ENCODE assay signal across 10 cellular contexts in the genomic region with DNA sequence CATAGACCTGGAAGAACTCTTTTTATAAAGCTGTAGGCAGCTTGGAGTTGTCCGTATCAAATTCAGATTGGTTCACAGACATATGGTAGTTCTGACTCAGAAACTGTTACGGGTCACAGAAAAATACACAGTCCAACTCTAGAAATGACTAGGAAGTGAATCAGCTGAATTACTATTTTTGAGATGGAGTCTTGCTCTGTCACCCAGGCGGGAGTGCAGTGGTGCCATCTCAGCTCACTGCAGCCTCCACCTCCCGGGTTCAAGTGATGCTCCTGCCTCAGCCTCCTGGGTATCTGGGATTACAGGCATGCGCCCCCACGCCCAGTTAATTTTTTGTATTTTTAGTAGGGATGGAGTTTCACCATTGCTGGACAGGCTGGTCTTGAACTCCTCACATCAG. TPM values are rescaled to one million over a fixed set of nuclear protein-coding genes. Genes with fewer than 3 reads are reported as not detected.
A peak's percentile ranks its signal among the peaks of the same experiment; 100 is the strongest.
DNase-seq lines count a peak whose midpoint lies in the region; ATAC-seq and TF ChIP-seq lines count a peak whose summit lies in the region.
"Not testable (repeated sequence)": the region's sequence is repeated elsewhere in the genome, so short reads cannot be mapped to it uniquely, and the experiment has no call there.
"Had no signal": no experiment of that assay in that cellular context is flagged by ENCODE, and none has a peak within 500 bp of the region (broad histone marks: within the 10 kb centered on the region; RNA-seq: fewer than 3 reads in every experiment).

No MANE protein-coding gene starts in this region.

- intact Hi-C loops in activated B cell treated with CpG ODN at 0.5 μM for 24 hours (cut with micrococcal nuclease), result loop anchor here (1.0 to 5.0 kb wide), 4 partner anchors 34 to 91 kb away; partner anchors contain the start of genes CDKN1B and CREBL2

- peaks cover 29% of the 10 kb centered on the region for H3K36me3 Mint-ChIP-seq in activated B cell treated with CpG ODN at 0.5 μM for 24 hours (ENCODE audit: low read depth)

- H3K27ac Mint-ChIP-seq in activated B cell treated with CpG ODN at 0.5 μM for 24 hours, result not testable (repeated sequence)

- TF ChIP-seq CTCF in GM20000 (IDR thresholded peaks at IDR 0.05; ENCODE audit: extremely low read depth, missing control alignments); activated B cell treated with CpG ODN at 0.5 μM for 24 hours (IDR thresholded peaks at IDR 0.05): not testable (repeated sequence)

- H3K9me3 Mint-ChIP-seq in activated B cell treated with CpG ODN at 0.5 μM for 24 hours, result peaks cover 23% of the 10 kb centered on the region

- DNase-seq in AG08396 (ENCODE audit: low spot score) (peak; percentile 72), GM20000 (ENCODE audit: low spot score) (peak; percentile 74), amniotic stem cell (lab: John Stamatoyannopoulos, UW) (peak; percentile 57), kidney glomerular epithelial cell (lab: John Stamatoyannopoulos, UW) (peak; percentile 71)
- not testable (repeated sequence) for DNase-seq in activated B cell treated with CpG ODN at 0.5 μM for 24 hours

- CTCF ChIA-PET in activated B cell treated with CpG ODN at 0.5 μM for 24 hours (lab: Charles Lee), result interaction anchor here (0.7 to 7.2 kb wide), 13 partner anchors 9 to 288 kb away, joined by 3 to 129 read pairs (median 5); partner anchors contain the start of genes BORCS5 and CDKN1B

- peak; percentile 72 for ATAC-seq in GM18499 (IDR thresholded peaks at IDR 0.05; ENCODE audit: insufficient read depth, unreplicated experiment)
- peak; percentile 76 for ATAC-seq in HG02852 (IDR thresholded peaks at IDR 0.05; ENCODE audit: unreplicated experiment)
- ATAC-seq in HG03521 (IDR thresholded peaks at IDR 0.05; ENCODE audit: unreplicated experiment), result peak; percentile 58
- peak; percentile 45 for ATAC-seq in activated B cell treated with CpG ODN at 0.5 μM for 24 hours (ENCODE audit: low read depth)

- H3K27me3 Mint-ChIP-seq in activated B cell treated with CpG ODN at 0.5 μM for 24 hours, result not testable (repeated sequence)

- not testable (repeated sequence) for H3K4me3 Mint-ChIP-seq in activated B cell treated with CpG ODN at 0.5 μM for 24 hours

- not testable (repeated sequence) for H3K4me1 Mint-ChIP-seq in activated B cell treated with CpG ODN at 0.5 μM for 24 hours

- POLR2A ChIA-PET in activated B cell treated with CpG ODN at 0.5 μM for 24 hours (lab: Charles Lee), result interaction anchor here (0.6 to 1.8 kb wide), 5 partner anchors 68 to 90 kb away, joined by 4 to 20 read pairs (median 5); partner anchors contain the start of gene CDKN1B

RNA-seq across cellular contexts. Expression of gene CREBL2, which starts 34.3 kb away (rescaled TPM):
- total RNA-seq in activated B cell treated with CpG ODN at 0.5 μM for 24 hours, result 10.1 and 10.8 TPM in 2 replicates

RNA-seq across cellular contexts. Expression of gene GPR19, which starts 50.0 kb away (rescaled TPM):
- total RNA-seq in activated B cell treated with CpG ODN at 0.5 μM for 24 hours, result 0.39 TPM in 1 of 2 replicates, not detected in the other
- total RNA-seq: mesenteric fat pad, osteocyte had no signal
